In genomic region chr6:143397229-143398222, GRCh38 we compare ENCODE assay signal across 8 cellular contexts. TPM values are rescaled to one million over a fixed set of nuclear protein-coding genes. Genes with fewer than 3 reads are reported as not detected.
DNase-seq lines count a peak whose midpoint lies in the region; ATAC-seq and TF ChIP-seq lines count a peak whose summit lies in the region.

No MANE protein-coding gene starts in this region.

- no peaks in the 10 kb centered on the region for H3K9me3 ChIP-seq in iPS-18a (ENCODE audit: control insufficient read depth, low read depth, low read length)
- H3K9me3 ChIP-seq in stomach: no peaks in the 10 kb centered on the region
- no peaks in the 10 kb centered on the region for H3K9me3 ChIP-seq in adrenal gland (replicated peaks in 1 of 3)

- ATAC-seq in GM21526 (IDR thresholded peaks at IDR 0.05; ENCODE audit: low FRiP score, unreplicated experiment): no peak
- ATAC-seq in HG03342 (IDR thresholded peaks at IDR 0.05; ENCODE audit: unreplicated experiment): no peak

- TF ChIP-seq CTCF in stomach (IDR thresholded peaks at IDR 0.05) (no peak), adrenal gland (IDR thresholded peaks at IDR 0.05) (no peak)

- WGBS in stomach, 5 donors: 43 to 54% (median 46%) methylated on average over 16 of the region's 16 CpGs
- WGBS in adrenal gland, 4 donors: 70 to 77% (median 73%) methylated on average over 16 of the region's 16 CpGs

- H3K27me3 ChIP-seq in iPS-18a (ENCODE audit: control insufficient read depth, insufficient read depth, low read length) (no peaks in the 10 kb centered on the region), stomach (no peaks in the 10 kb centered on the region), adrenal gland (no peaks in the 10 kb centered on the region)

- H3K9ac ChIP-seq in iPS-18a (ENCODE audit: low read length): no peak overlapping the region

- H3K4me1 ChIP-seq in iPS-18a (ENCODE audit: control insufficient read depth, low read depth, low read length): peaks cover 2% of the 10 kb centered on the region
- H3K4me1 ChIP-seq in stomach: peaks cover 7 to 26% (median 9%) of the 10 kb centered on the region in 4 donors
- no peaks in the 10 kb centered on the region for H3K4me1 ChIP-seq in adrenal gland (replicated peaks in 1 of 2)

- TF ChIP-seq POLR2A in stomach (IDR thresholded peaks at IDR 0.05) (no peak), adrenal gland (IDR thresholded peaks at IDR 0.05) (no peak)

- H3K36me3 ChIP-seq in iPS-18a (ENCODE audit: control insufficient read depth, low read depth, low read length) (no peaks in the 10 kb centered on the region), stomach (no peaks in the 10 kb centered on the region), adrenal gland (replicated peaks in 1 of 2) (no peaks in the 10 kb centered on the region)

- intact Hi-C loops in stomach (cut with DNase I; ENCODE audit: low total_unique reads) (no loop called here), adrenal gland (cut with DNase I) (no loop called here)

- no peak overlapping the region for H3K4me3 ChIP-seq in iPS-18a (ENCODE audit: low read length)
- H3K4me3 ChIP-seq in stomach: no peak overlapping the region
- H3K4me3 ChIP-seq in adrenal gland: no peak overlapping the region

- DNase-seq in activated gamma-delta T cell treated with Interleukin-2 at 50 U/mL for 16 hours (peak; percentile 40), activated gamma-delta T cell (lab: John Stamatoyannopoulos, UW) (no peak), stomach (peak; percentile 73), adrenal gland (no peak)
- DNase-seq in activated T-cell treated with anti-CD3 and anti-CD28 coated beads, Interleukin-2, amount 50 U/mL, for 48 hours: peak; percentile 31 to 33

- peak overlapping the region; percentile 14 for H3K27ac ChIP-seq in iPS-18a (ENCODE audit: low read length)
- peak overlapping the region in 4 of 5 donors; percentile 41 to 72 (median 50) for H3K27ac ChIP-seq in stomach
- H3K27ac ChIP-seq in adrenal gland: no peak overlapping the region

- no peak for TF ChIP-seq EP300 in stomach (IDR thresholded peaks at IDR 0.05)

RNA-seq across cellular contexts. Expression of gene ADAT2, which starts 53.0 kb away (rescaled TPM):
- 10 to 100 TPM in 1 of 5 donors, 1 to 10 TPM in 3, not detected in 1; 3.1 to 20.0 (median 8.9) TPM for total RNA-seq in stomach
- 1 to 10 TPM; 1.1 to 6.8 (median 2.5) TPM for polyA plus RNA-seq in stomach
- total RNA-seq in adrenal gland: 1 to 10 TPM in 7 of 8 donors, under 1 TPM in 1; 0.61 to 9.0 (median 6.0) TPM
- polyA plus RNA-seq in adrenal gland: 10 to 100 TPM in 2 of 3 donors, 1 to 10 TPM in 1; 5.7 to 18.6 (median 12.3) TPM

RNA-seq across cellular contexts. Expression of gene PEX3, which starts 53.1 kb away (rescaled TPM):
- total RNA-seq in stomach (10 to 100 TPM in 2 of 5 donors, 1 to 10 TPM in 2, under 1 TPM in 1; 0.58 to 32.3 (median 8.9) TPM), adrenal gland (100 to 1,000 TPM in 1 of 8 donors, 10 to 100 TPM in 7; 32.3 to 106 (median 54.2) TPM)
- polyA plus RNA-seq in stomach (10 to 100 TPM in 1 of 3 donors, 1 to 10 TPM in 2; 7.1 to 11.5 (median 9.3) TPM), adrenal gland (100 to 1,000 TPM in 1 of 3 donors, 10 to 100 TPM in 2; 16.3 to 152 (median 17.3) TPM)

Comparison
In these comparisons a context has a peak if more than half of its experiments do, and no peak if none do; other contexts are left out.
1. DNase-seq: peak in activated gamma-delta T cell treated with Interleukin-2 at 50 U/mL for 16 hours (single experiment), activated T-cell treated with anti-CD3 and anti-CD28 coated beads, Interleukin-2, amount 50 U/mL, for 48 hours (2 of 2) and stomach (single experiment); none in activated gamma-delta T cell (single experiment) and adrenal gland (0 of 7).
2. H3K27ac ChIP-seq: peak in iPS-18a (single experiment) and stomach (4 of 5); none in adrenal gland (0 of 5).